8 cellular contexts compared by ENCODE assay signal in the genomic region with DNA sequence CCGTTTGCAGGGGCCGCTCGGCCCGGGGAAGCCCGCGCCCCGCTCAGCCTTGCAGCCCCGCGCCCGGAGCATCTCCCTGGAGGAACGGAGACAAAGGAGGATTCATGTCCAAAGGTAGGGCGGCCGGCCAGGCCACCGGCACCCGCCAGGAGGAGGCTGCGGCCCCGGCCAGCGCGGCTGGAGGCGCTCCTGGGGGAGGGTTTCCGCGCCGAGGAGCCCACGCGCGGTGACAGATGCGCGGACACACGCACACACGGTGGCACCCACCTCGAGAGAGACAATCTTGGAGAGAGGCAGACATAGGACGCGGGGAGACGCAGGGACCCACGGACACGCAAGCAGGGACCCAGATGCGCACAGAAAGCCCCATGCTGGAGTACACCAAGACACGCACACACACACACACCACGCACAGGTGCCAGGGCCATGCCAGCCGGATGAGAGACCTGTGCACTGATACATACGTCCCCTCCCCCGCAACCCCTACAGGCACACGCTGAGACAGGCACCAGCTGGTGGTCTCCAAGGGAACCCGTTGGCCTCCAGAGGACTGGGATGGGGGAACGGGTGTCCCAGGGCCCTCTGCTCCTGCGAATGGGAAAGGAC. TPM values are rescaled to one million over a fixed set of nuclear protein-coding genes. Genes with fewer than 3 reads are reported as not detected.
DNase-seq lines count a peak whose midpoint lies in the region; ATAC-seq, FAIRE-seq and TF ChIP-seq lines count a peak whose summit lies in the region.

No MANE protein-coding gene starts in this region.

- no TSS peak for BruUV-seq in GM12878 (replicated peaks; lab: Mats Ljungman, UMichigan)

- peak overlapping the region; percentile 46 for H3K4me3 ChIP-seq in CD8-positive, alpha-beta T cell (ENCODE audit: low read depth, low read length)
- peak overlapping the region; percentile 75 for H3K4me3 ChIP-seq in HUES6 (ENCODE audit: low read depth, low read length)
- peak overlapping the region; percentile 29; the same call in 1 of the 2 replicates for H3K4me3 ChIP-seq in GM12878

- SMC1A ChIA-PET in GM12878 (lab: Charles Lee; ENCODE audit: uncharacterized antibody, unreplicated experiment) = no interaction called here

- H3K9ac ChIP-seq in HUES6 (ENCODE audit: low read length) (peak overlapping the region; percentile 69), GM12878 (ENCODE audit: control insufficient read depth, insufficient read depth, low read length) (no peak overlapping the region)

- POLR2A ChIA-PET in CD8-positive, alpha-beta T cell (lab: Charles Lee) = no interaction called here
- POLR2A ChIA-PET in GM12878 (lab: Charles Lee) = no interaction called here
- POLR2A ChIA-PET in naive thymus-derived CD8-positive, alpha-beta T cell (lab: Charles Lee) = interaction anchor here (0.8 kb wide), 1 partner anchor 343 kb away, joined by 3 read pairs; no protein-coding TSS in a partner anchor

- H3K27ac ChIP-seq in CD8-positive, alpha-beta T cell (ENCODE audit: low read depth, low read length) = no peak overlapping the region
- H3K27ac ChIP-seq in HUES6 (ENCODE audit: low read depth, low read length) = no peak overlapping the region
- H3K27ac ChIP-seq in GM12878 (ENCODE audit: control insufficient read depth, insufficient read depth) = no peak overlapping the region

- no peak for TF ChIP-seq POLR2A in GM12878 (IDR thresholded peaks at IDR 0.05; ENCODE audit: low read depth, low read length)

- H3K79me2 ChIP-seq in GM12878 (ENCODE audit: control insufficient read depth, insufficient read depth, low read length) = no peaks in the 10 kb centered on the region

- H3K4me3 Mint-ChIP-seq in CD8-positive, alpha-beta T cell = peak overlapping the region; percentile 62
- H3K4me3 Mint-ChIP-seq in naive thymus-derived CD8-positive, alpha-beta T cell = peak overlapping the region in 9 of 10 donors; percentile 33 to 71 (median 56)

- CTCF ChIA-PET in CD8-positive, alpha-beta T cell (lab: Charles Lee) = no interaction called here
- CTCF ChIA-PET in GM12878 (lab: Yijun Ruan, JAX) = no interaction called here

- H3K9me3 ChIP-seq in CD8-positive, alpha-beta T cell (ENCODE audit: low read length) = no peaks in the 10 kb centered on the region
- H3K9me3 ChIP-seq in HUES6 (ENCODE audit: control insufficient read depth, insufficient read depth, low read depth, low read length) (no peaks in the 10 kb centered on the region), GM12878 (replicated peaks; ENCODE audit: control insufficient read depth, insufficient read depth, low read length) (no peaks in the 10 kb centered on the region)

- no peaks in the 10 kb centered on the region for H3K36me3 Mint-ChIP-seq in CD8-positive, alpha-beta T cell
- H3K36me3 Mint-ChIP-seq in naive thymus-derived CD8-positive, alpha-beta T cell = no peaks in the 10 kb centered on the region

- peak overlapping the region; percentile 65 for H2AFZ ChIP-seq in GM12878 (ENCODE audit: control insufficient read depth, low read depth, low read length)

- peaks cover 9% of the 10 kb centered on the region for H3K4me1 Mint-ChIP-seq in CD8-positive, alpha-beta T cell (ENCODE audit: low read depth)
- peaks cover 6 to 9% (median 7%) of the 10 kb centered on the region in 4 donors for H3K4me1 Mint-ChIP-seq in naive thymus-derived CD8-positive, alpha-beta T cell

- H3K27ac Mint-ChIP-seq in CD8-positive, alpha-beta T cell = no peak overlapping the region
- H3K27ac Mint-ChIP-seq in naive thymus-derived CD8-positive, alpha-beta T cell = no peak overlapping the region

- TF ChIP-seq CTCF in CD8-positive, alpha-beta T cell (IDR thresholded peaks at IDR 0.05) = no peak
- no peak for TF ChIP-seq CTCF in GM12878 (IDR thresholded peaks at IDR 0.05 in 2 of 3, conservative IDR thresholded peaks at IDR 0.05 in 1 of 3; ENCODE audit: control insufficient read depth in 2 of 3, extremely low read depth in 1 of 3, insufficient read depth in 1 of 3, low read depth in 3 of 3, low read length in 3 of 3)

- no peaks in the 10 kb centered on the region for H3K36me3 ChIP-seq in CD8-positive, alpha-beta T cell (ENCODE audit: insufficient read depth, low read length)
- H3K36me3 ChIP-seq in HUES6 (ENCODE audit: control insufficient read depth, insufficient read depth, low read length) (no peaks in the 10 kb centered on the region), GM12878 (ENCODE audit: control insufficient read depth in 2 of 2, insufficient read depth in 2 of 2, low read length in 1 of 2) (no peaks in the 10 kb centered on the region)

- DNase-seq in CD8-positive, alpha-beta T cell = no peak
- no peak for DNase-seq in GM12878 (ENCODE audit: low read depth, low spot score)
- peak in 2 of 10 donors; percentile 16 to 58 for DNase-seq in naive thymus-derived CD8-positive, alpha-beta T cell
- DNase-seq in activated gamma-delta T cell (lab: John Stamatoyannopoulos, UW) = no peak
- no peak for DNase-seq in activated CD8-positive, alpha-beta memory T cell treated with anti-CD3 and anti-CD28 coated beads, Interleukin-2, amount 50 U/mL, for 48 hours

- TF ChIP-seq EP300 in GM12878 (IDR thresholded peaks at IDR 0.05; ENCODE audit: borderline replicate concordance in 1 of 2, control insufficient read depth in 1 of 2, low read depth in 2 of 2, low read length in 2 of 2) = no peak

- H3K27me3 Mint-ChIP-seq in CD8-positive, alpha-beta T cell (ENCODE audit: low read depth) = peaks cover 46% of the 10 kb centered on the region
- H3K27me3 Mint-ChIP-seq in naive thymus-derived CD8-positive, alpha-beta T cell = peaks cover 24 to 57% (median 33%) of the 10 kb centered on the region in 5 donors

- H4K20me1 ChIP-seq in GM12878 (ENCODE audit: control insufficient read depth, insufficient read depth) = no peaks in the 10 kb centered on the region

- H3K4me1 ChIP-seq in CD8-positive, alpha-beta T cell (ENCODE audit: insufficient read depth, low read length) = peaks cover 5% of the 10 kb centered on the region
- H3K4me1 ChIP-seq in HUES6 (ENCODE audit: control insufficient read depth, insufficient read depth, low read length) (peaks cover 13% of the 10 kb centered on the region; the same call in 1 of the 2 replicates), GM12878 (ENCODE audit: control insufficient read depth, insufficient read depth, low read length) (peaks cover 7% of the 10 kb centered on the region)

- H3K9me3 Mint-ChIP-seq in CD8-positive, alpha-beta T cell = no peaks in the 10 kb centered on the region
- no peaks in the 10 kb centered on the region for H3K9me3 Mint-ChIP-seq in naive thymus-derived CD8-positive, alpha-beta T cell

- TF ChIP-seq RAD21 in GM12878 (IDR thresholded peaks at IDR 0.05; ENCODE audit: insufficient read depth, low read depth, low read length) = no peak

- in situ Hi-C loops in GM12878 (cut with MboI) = no loop called here

- H3K27me3 ChIP-seq in CD8-positive, alpha-beta T cell (ENCODE audit: insufficient read depth, low read length) = peaks cover 7% of the 10 kb centered on the region
- H3K27me3 ChIP-seq in HUES6 (ENCODE audit: control insufficient read depth, insufficient read depth, low read length) (peaks cover 58% of the 10 kb centered on the region), GM12878 (replicated peaks in 1 of 2; ENCODE audit: control insufficient read depth in 2 of 2, insufficient read depth in 2 of 2, low read length in 1 of 2) (peaks cover 5 to 12% of the 10 kb centered on the region in 2 experiments)

- FAIRE-seq in GM12878 (lab: Jason Lieb, UNC) = no peak

- H3K4me2 ChIP-seq in GM12878 (ENCODE audit: control insufficient read depth, insufficient read depth) = peak overlapping the region; percentile 89

- peak; percentile 53 for ATAC-seq in CD8-positive, alpha-beta T cell
- ATAC-seq in GM12878 (no peak; the same call in 2 of the 3 replicates), GM21381 (IDR thresholded peaks at IDR 0.05; ENCODE audit: unreplicated experiment) (no peak), HG02981 (IDR thresholded peaks at IDR 0.05; ENCODE audit: unreplicated experiment) (no peak)
- peak; percentile 41 to 72 for ATAC-seq in naive thymus-derived CD8-positive, alpha-beta T cell

- intact Hi-C loops in CD8-positive, alpha-beta T cell (cut with DNase I, micrococcal nuclease) = loop anchor here in 1 of 2 experiments (5.0 kb wide), 1 partner anchor 95 kb away; the partner anchor contains the start of genes NAGA and PHETA2
- intact Hi-C loops in GM12878 (cut with micrococcal nuclease; ENCODE audit: unreplicated experiment) = no loop called here

- 32% methylated on average over 36 of the region's 46 CpGs for WGBS in GM12878 (ENCODE audit: insufficient coverage, insufficient replicate concordance, low lambda C conversion rate, missing lambda C conversion rate)

- RAD21 ChIA-PET in GM12878 (lab: Charles Lee; ENCODE audit: unreplicated experiment) = no interaction called here

RNA-seq across cellular contexts. Expression of gene SEPTIN3, which starts 7.8 kb away (rescaled TPM):
- under 1 TPM in 1 of 2 experiments, not detected in 1; 0.11 TPM for total RNA-seq in CD8-positive, alpha-beta T cell
- total RNA-seq in GM12878 (2013; cell fraction: nucleolus; rRNA removed) = 1.1 and 1.5 TPM in 2 replicates
- total RNA-seq in GM12878 (2014; rRNA removed) = 1.1 and 1.5 TPM in 2 replicates
- 1.3 and 1.4 TPM in 2 replicates for total RNA-seq in GM12878 (2014; rRNA removed; fragmentation: Illumina TruSeq; extraction: Trizol)
- total RNA-seq in GM12878 (2021) = 1.7 and 1.9 TPM in 2 replicates
- 0.22 TPM for polyA plus RNA-seq in GM12878 (2011; ENCODE audit: low read depth)
- 0.43 and 0.52 TPM in 2 replicates for polyA plus RNA-seq in GM12878 (2011; rRNA removed)
- 0.28 and 0.31 TPM in 2 replicates for polyA plus RNA-seq in GM12878 (2011; cell fraction: cytosol; rRNA removed)
- polyA plus RNA-seq in GM12878 (2011; cell fraction: nucleus; rRNA removed) = 0.59 and 0.82 TPM in 2 replicates
- polyA plus RNA-seq in GM12878 (2012) = 0.49 and 1.3 TPM in 2 replicates
- polyA plus RNA-seq in GM12878 (2014; fragmentation: Illumina TruSeq; extraction: Trizol) = 3.1 TPM in 2 replicates
- polyA plus RNA-seq in GM12878 (2014; fragmentation: Nextera tagmentation; extraction: Ambion mirVana) = under 1 TPM; 0.39 to 0.60 TPM
- polyA plus RNA-seq in GM12878 (2014; rRNA removed) = 1.5 and 1.8 TPM in 2 replicates
- under 1 TPM; 0.05 to 0.15 TPM for polyA plus RNA-seq in GM12878 (2016; fragmentation: Nextera tagmentation; extraction: Ambion mirVana)
- 0.52 and 0.73 TPM in 2 replicates for polyA minus RNA-seq in GM12878 (2011; rRNA and poly(A)+ RNA removed)
- not detected in 2 replicates for polyA minus RNA-seq in GM12878 (2011; cell fraction: cytosol; rRNA and poly(A)+ RNA removed)
- polyA minus RNA-seq in GM12878 (2011; cell fraction: nucleus; rRNA and poly(A)+ RNA removed) = 0.19 and 0.36 TPM in 2 replicates
- under 1 TPM in 1 of 2 experiments, not detected in 1; 0.18 TPM for total RNA-seq in naive thymus-derived CD8-positive, alpha-beta T cell
- not detected for polyA plus RNA-seq in naive thymus-derived CD8-positive, alpha-beta T cell

RNA-seq across cellular contexts. Expression of gene WBP2NL, which starts 21.5 kb away (rescaled TPM):
- under 1 TPM; 0.28 to 0.60 TPM for total RNA-seq in CD8-positive, alpha-beta T cell
- 6.0 and 8.9 TPM in 2 replicates for total RNA-seq in GM12878 (2013; cell fraction: nucleolus; rRNA removed)
- total RNA-seq in GM12878 (2014; rRNA removed) = 0.65 and 1.1 TPM in 2 replicates
- total RNA-seq in GM12878 (2014; rRNA removed; fragmentation: Illumina TruSeq; extraction: Trizol) = 1.3 and 1.4 TPM in 2 replicates
- 1.5 and 1.8 TPM in 2 replicates for total RNA-seq in GM12878 (2021)
- polyA plus RNA-seq in GM12878 (2011; ENCODE audit: low read depth) = 1.4 TPM
- 0.46 and 0.88 TPM in 2 replicates for polyA plus RNA-seq in GM12878 (2011; rRNA removed)
- 0.25 and 0.40 TPM in 2 replicates for polyA plus RNA-seq in GM12878 (2011; cell fraction: cytosol; rRNA removed)
- polyA plus RNA-seq in GM12878 (2011; cell fraction: nucleus; rRNA removed) = 0.70 and 0.90 TPM in 2 replicates
- 1.3 and 1.9 TPM in 2 replicates for polyA plus RNA-seq in GM12878 (2012)
- 1.7 and 2.8 TPM in 2 replicates for polyA plus RNA-seq in GM12878 (2014; fragmentation: Illumina TruSeq; extraction: Trizol)
- 1 to 10 TPM; 1.3 to 1.6 TPM for polyA plus RNA-seq in GM12878 (2014; fragmentation: Nextera tagmentation; extraction: Ambion mirVana)
- 0.70 and 1.9 TPM in 2 replicates for polyA plus RNA-seq in GM12878 (2014; rRNA removed)
- 1 to 10 TPM in 1 of 2 experiments, under 1 TPM in 1; 0.90 to 1.3 TPM for polyA plus RNA-seq in GM12878 (2016; fragmentation: Nextera tagmentation; extraction: Ambion mirVana)
- polyA minus RNA-seq in GM12878 (2011; rRNA and poly(A)+ RNA removed) = 0.51 and 0.82 TPM in 2 replicates
- not detected in 2 replicates for polyA minus RNA-seq in GM12878 (2011; cell fraction: cytosol; rRNA and poly(A)+ RNA removed)
- 0.48 and 0.57 TPM in 2 replicates for polyA minus RNA-seq in GM12878 (2011; cell fraction: nucleus; rRNA and poly(A)+ RNA removed)
- total RNA-seq in naive thymus-derived CD8-positive, alpha-beta T cell = 1 to 10 TPM; 4.5 to 4.6 TPM
- 1 to 10 TPM in 1 of 3 donors, under 1 TPM in 2; 0.25 to 1.4 (median 0.57) TPM for polyA plus RNA-seq in naive thymus-derived CD8-positive, alpha-beta T cell

RNA-seq across cellular contexts. Expression of gene CENPM, which starts 30.1 kb away (rescaled TPM):
- 10 to 100 TPM in 1 of 2 experiments, 1 to 10 TPM in 1; 9.4 to 10.9 TPM for total RNA-seq in CD8-positive, alpha-beta T cell
- total RNA-seq in GM12878 (2013; cell fraction: nucleolus; rRNA removed) = 125 and 139 TPM in 2 replicates
- total RNA-seq in GM12878 (2014; rRNA removed) (145 and 158 TPM in 2 replicates), GM12878 (2014; rRNA removed; fragmentation: Illumina TruSeq; extraction: Trizol) (45.3 and 53.0 TPM in 2 replicates), GM12878 (2021) (81.6 and 84.4 TPM in 2 replicates)
- 21.9 TPM for polyA plus RNA-seq in GM12878 (2011; ENCODE audit: low read depth)
- polyA plus RNA-seq in GM12878 (2011; rRNA removed) (26.6 and 67.9 TPM in 2 replicates), GM12878 (2014; fragmentation: Illumina TruSeq; extraction: Trizol) (9.8 and 38.9 TPM in 2 replicates), GM12878 (2014; fragmentation: Nextera tagmentation; extraction: Ambion mirVana) (10 to 100 TPM; 36.7 to 62.3 TPM), GM12878 (2014; rRNA removed) (126 and 148 TPM in 2 replicates), GM12878 (2016; fragmentation: Nextera tagmentation; extraction: Ambion mirVana) (100 to 1,000 TPM; 177 to 212 TPM)
- 113 and 161 TPM in 2 replicates for polyA plus RNA-seq in GM12878 (2011; cell fraction: cytosol; rRNA removed)
- polyA plus RNA-seq in GM12878 (2011; cell fraction: nucleus; rRNA removed) = 245 and 256 TPM in 2 replicates
- polyA plus RNA-seq in GM12878 (2012) = 42.1 and 48.8 TPM in 2 replicates
- polyA minus RNA-seq in GM12878 (2011; rRNA and poly(A)+ RNA removed) = 70.4 and 125 TPM in 2 replicates
- 28.6 and 42.6 TPM in 2 replicates for polyA minus RNA-seq in GM12878 (2011; cell fraction: cytosol; rRNA and poly(A)+ RNA removed)
- 82.8 and 123 TPM in 2 replicates for polyA minus RNA-seq in GM12878 (2011; cell fraction: nucleus; rRNA and poly(A)+ RNA removed)
- total RNA-seq in naive thymus-derived CD8-positive, alpha-beta T cell = 1 to 10 TPM; 3.2 to 3.6 TPM
- polyA plus RNA-seq in naive thymus-derived CD8-positive, alpha-beta T cell = 1 to 10 TPM; 2.1 to 7.2 (median 2.3) TPM

RNA-seq across cellular contexts. Expression of gene TNFRSF13C, which starts 50.5 kb away (rescaled TPM):
- total RNA-seq in CD8-positive, alpha-beta T cell = 10 to 100 TPM; 36.3 to 39.8 TPM
- total RNA-seq in GM12878 (2013; cell fraction: nucleolus; rRNA removed) = 79.9 and 82.3 TPM in 2 replicates
- total RNA-seq in GM12878 (2014; rRNA removed) (35.9 and 37.6 TPM in 2 replicates), GM12878 (2014; rRNA removed; fragmentation: Illumina TruSeq; extraction: Trizol) (22.3 and 23.2 TPM in 2 replicates), GM12878 (2021) (90.1 and 91.4 TPM in 2 replicates)
- polyA plus RNA-seq in GM12878 (2011; ENCODE audit: low read depth) = 30.0 TPM
- polyA plus RNA-seq in GM12878 (2011; rRNA removed) (9.7 and 16.4 TPM in 2 replicates), GM12878 (2014; fragmentation: Illumina TruSeq; extraction: Trizol) (20.6 and 26.9 TPM in 2 replicates), GM12878 (2014; fragmentation: Nextera tagmentation; extraction: Ambion mirVana) (1 to 10 TPM; 6.9 to 9.6 TPM), GM12878 (2014; rRNA removed) (42.3 and 43.0 TPM in 2 replicates), GM12878 (2016; fragmentation: Nextera tagmentation; extraction: Ambion mirVana) (10 to 100 TPM; 26.6 to 30.4 TPM)
- polyA plus RNA-seq in GM12878 (2011; cell fraction: cytosol; rRNA removed) = 18.3 and 19.9 TPM in 2 replicates
- 43.6 and 44.2 TPM in 2 replicates for polyA plus RNA-seq in GM12878 (2011; cell fraction: nucleus; rRNA removed)
- 50.9 and 59.0 TPM in 2 replicates for polyA plus RNA-seq in GM12878 (2012)
- 24.8 and 41.5 TPM in 2 replicates for polyA minus RNA-seq in GM12878 (2011; rRNA and poly(A)+ RNA removed)
- 20.1 and 23.4 TPM in 2 replicates for polyA minus RNA-seq in GM12878 (2011; cell fraction: cytosol; rRNA and poly(A)+ RNA removed)
- 12.0 and 20.7 TPM in 2 replicates for polyA minus RNA-seq in GM12878 (2011; cell fraction: nucleus; rRNA and poly(A)+ RNA removed)
- total RNA-seq in naive thymus-derived CD8-positive, alpha-beta T cell = 10 to 100 TPM; 16.8 to 18.3 TPM
- polyA plus RNA-seq in naive thymus-derived CD8-positive, alpha-beta T cell = under 1 TPM; 0.29 to 0.82 (median 0.56) TPM

Comparison
In these comparisons a context has a peak if more than half of its experiments do, and no peak if none do; other contexts are left out.
1. ATAC-seq: peak in CD8-positive, alpha-beta T cell (single experiment) and naive thymus-derived CD8-positive, alpha-beta T cell (2 of 2); none in GM12878 (single experiment), GM21381 (single experiment) and HG02981 (single experiment).
2. Peak in every context shown above with its lines, with median percentiles within 50 percentile points of each other: H3K4me3 ChIP-seq.